ENCODE assay signal across 10 cellular contexts in the genomic region with DNA sequence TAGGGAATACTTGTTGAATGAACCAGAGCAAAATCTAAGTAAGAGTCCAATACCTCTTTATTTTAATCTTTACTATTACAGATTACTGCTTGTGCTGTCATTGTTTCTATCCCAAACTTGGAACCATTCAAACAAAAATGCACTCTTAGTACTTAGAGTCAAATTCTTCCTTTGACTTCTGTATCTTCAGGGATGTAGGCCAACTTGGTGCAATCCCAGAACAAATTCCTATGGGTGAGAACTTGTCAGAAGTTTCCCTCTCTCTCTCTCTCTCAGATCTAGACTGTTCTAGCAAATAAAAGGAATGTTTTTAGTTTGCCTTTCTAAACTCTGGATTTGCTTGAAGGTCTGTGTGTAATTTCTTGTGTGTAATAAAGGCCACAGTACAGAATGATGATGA.
"Had no signal": no experiment of that assay in that cellular context is flagged by ENCODE, and none has a peak within 500 bp of the region (broad histone marks: within the 10 kb centered on the region; RNA-seq: fewer than 3 reads in every experiment).

No MANE protein-coding gene starts in this region.

- H3K4me3 Mint-ChIP-seq: GM23338, H9, HFFc6 had no signal

- H3K27ac ChIP-seq: GM23248 had no signal

- H3K9me3 ChIP-seq: HAP-1 had no signal

- H3K27ac Mint-ChIP-seq: GM23338, H9, HFFc6 had no signal

- H3K36me3 ChIP-seq: HAP-1 had no signal

- H3K9ac ChIP-seq: GM23248 had no signal

- H3K9me3 Mint-ChIP-seq: GM23338, HFFc6 had no signal

- H3K4me3 ChIP-seq: GM23248, GM23338, HAP-1 had no signal

- ATAC-seq: GM23338, HCT116 had no signal

- FAIRE-seq: H1 had no signal

- H3K4me1 ChIP-seq: HAP-1 had no signal

- DNase-seq: GM23248, GOT3, H7, H9, HCEC 1CT, HFFc6 had no signal

- H2AFZ ChIP-seq: GM23248, GM23338 had no signal

- H3K4me2 ChIP-seq: GM23338 had no signal
